Comparison of ENCODE assay signal across 21 cellular contexts in the genomic region with DNA sequence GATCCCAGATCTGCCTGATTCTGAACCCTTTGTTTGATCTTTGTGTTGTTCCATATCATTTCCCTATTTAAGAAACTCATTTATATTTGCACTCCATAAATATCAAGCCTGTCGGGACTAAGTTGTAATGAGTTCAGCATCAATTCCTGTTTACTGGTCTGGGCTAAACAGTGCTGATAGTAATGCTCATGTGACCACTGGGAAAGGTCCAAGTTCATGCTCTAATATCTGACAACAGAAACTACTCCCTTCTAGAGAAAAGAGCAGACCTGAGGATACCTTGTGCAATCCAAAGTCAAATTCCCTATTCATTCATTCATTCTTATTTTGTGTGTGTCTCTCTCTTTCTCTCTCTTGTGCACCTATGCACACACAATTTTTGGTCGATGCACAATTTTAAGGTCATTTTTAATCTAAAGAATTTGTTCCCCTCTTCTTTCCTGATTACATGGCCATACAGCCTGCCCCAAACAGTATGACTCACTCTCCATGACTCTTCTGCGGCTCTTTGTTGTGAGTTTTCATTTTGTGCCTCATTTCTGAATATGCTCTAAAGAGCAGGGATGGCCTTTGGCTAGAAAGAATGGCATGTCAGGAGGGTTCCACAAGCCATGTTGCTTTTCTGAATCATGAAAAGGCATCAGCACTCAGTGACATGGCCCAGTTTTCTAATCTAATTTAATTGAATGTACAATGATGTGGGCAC.
A peak's percentile ranks its signal among the peaks of the same experiment; 100 is the strongest.
DNase-seq lines count a peak whose midpoint lies in the region; ATAC-seq, FAIRE-seq and TF ChIP-seq lines count a peak whose summit lies in the region.
"Had no signal": no experiment of that assay in that cellular context is flagged by ENCODE, and none has a peak within 500 bp of the region (broad histone marks: within the 10 kb centered on the region; RNA-seq: fewer than 3 reads in every experiment).

No MANE protein-coding gene starts in this region.

- H3K27ac ChIP-seq in endothelial cell of umbilical vein (ENCODE audit: insufficient read depth, low read depth, low read length) (no peak overlapping the region), mesendoderm (ENCODE audit: low read depth, low read length) (no peak overlapping the region)
- H3K27ac ChIP-seq: gastroesophageal sphincter, left lung, thyroid gland had no signal

- no peaks in the 10 kb centered on the region for H3K79me1 ChIP-seq in mesendoderm (ENCODE audit: low read length)

- H3K23ac ChIP-seq in mesendoderm (ENCODE audit: low read length): no peak overlapping the region

- H2AFZ ChIP-seq in endothelial cell of umbilical vein (ENCODE audit: low read depth, low read length): no peak overlapping the region

- CTCF ChIA-PET in endothelial cell of umbilical vein (lab: Charles Lee): no interaction called here

- no peak overlapping the region for H2AK5ac ChIP-seq in mesendoderm (ENCODE audit: low read length)

- H3K9ac ChIP-seq in endothelial cell of umbilical vein (replicated peaks; ENCODE audit: extremely low read depth, insufficient read depth, low read length): no peak overlapping the region
- no peak overlapping the region for H3K9ac ChIP-seq in mesendoderm (ENCODE audit: low read length)

- H3K4me1 ChIP-seq in endothelial cell of umbilical vein (ENCODE audit: control insufficient read depth, extremely low read depth, insufficient read depth, low read length) (peaks cover 6% of the 10 kb centered on the region), mesendoderm (ENCODE audit: control insufficient read depth, low read depth, low read length) (no peaks in the 10 kb centered on the region)
- H3K4me1 ChIP-seq: gastroesophageal sphincter, left lung, thyroid gland had no signal

- H3K56ac ChIP-seq in mesendoderm (ENCODE audit: low read length): no peak overlapping the region

- peak overlapping the region; percentile 17 for H3K4me2 ChIP-seq in endothelial cell of umbilical vein (ENCODE audit: insufficient read depth, low read length)
- H3K4me2 ChIP-seq in mesendoderm (ENCODE audit: low read length): no peak overlapping the region

- FAIRE-seq in endothelial cell of umbilical vein (lab: Jason Lieb, UNC): peak; percentile 60

- TF ChIP-seq CTCF in endothelial cell of umbilical vein (IDR thresholded peaks at IDR 0.05; ENCODE audit: extremely low read depth in 1 of 2, insufficient read depth in 1 of 2, low read depth in 1 of 2, low read length in 2 of 2): no peak
- TF ChIP-seq CTCF in omental fat pad (IDR thresholded peaks at IDR 0.05): no peak

- H4K8ac ChIP-seq in mesendoderm (ENCODE audit: low read depth, low read length): no peak overlapping the region

- no peaks in the 10 kb centered on the region for H3K9me3 ChIP-seq in endothelial cell of umbilical vein (replicated peaks; ENCODE audit: control insufficient read depth, insufficient read depth, low read length)
- H3K9me3 ChIP-seq: gastroesophageal sphincter, left lung, thyroid gland had no signal

- no peaks in the 10 kb centered on the region for H3K9me1 ChIP-seq in endothelial cell of umbilical vein (replicated peaks; ENCODE audit: control insufficient read depth, extremely low read depth, insufficient read depth, low read length)

- H3K36me3 ChIP-seq in endothelial cell of umbilical vein (ENCODE audit: control insufficient read depth in 2 of 2, extremely low read depth in 1 of 2, insufficient read depth in 2 of 2, low read length in 2 of 2): no peaks in the 10 kb centered on the region
- no peaks in the 10 kb centered on the region for H3K36me3 ChIP-seq in mesendoderm (ENCODE audit: control insufficient read depth, insufficient read depth, low read length)
- H3K36me3 ChIP-seq: gastroesophageal sphincter, left lung, thyroid gland had no signal

- no peak overlapping the region for H2BK5ac ChIP-seq in mesendoderm (ENCODE audit: low read length)

- no peak overlapping the region for H3K4me3 ChIP-seq in endothelial cell of umbilical vein (replicated peaks in 1 of 3; ENCODE audit: insufficient read depth in 1 of 3, low read depth in 1 of 3, low read length in 3 of 3)
- no peak overlapping the region for H3K4me3 ChIP-seq in mesendoderm (ENCODE audit: low read length)
- H3K4me3 ChIP-seq: gastroesophageal sphincter, left lung, thyroid gland had no signal

- no peak overlapping the region for H3K18ac ChIP-seq in mesendoderm (ENCODE audit: low read length)

- no peak overlapping the region for H2BK120ac ChIP-seq in mesendoderm (ENCODE audit: low read depth, low read length)

- in situ Hi-C loops in SK-MEL-5 (cut with HindIII; ENCODE audit: low pct_unique_long_range_greater_than_20kb, low sequenced_read_pairs): no loop called here

- intact Hi-C loops in endothelial cell of umbilical vein (cut with micrococcal nuclease): no loop called here

- TF ChIP-seq POLR2A in endothelial cell of umbilical vein (IDR thresholded peaks at IDR 0.05; ENCODE audit: low read depth, low read length): no peak

- DNase-seq in EL: peak; percentile 39
- peak; percentile 45 for DNase-seq in SK-MEL-5 (ENCODE audit: low read depth, low spot score)
- peak; percentile 8 for DNase-seq in endothelial cell of umbilical vein (ENCODE audit: low read depth, low spot score)
- DNase-seq in mesendoderm: peak; percentile 2
- no peak for DNase-seq in activated CD4-positive, alpha-beta T cell treated with anti-CD3 and anti-CD28 coated beads for 48 hours
- no peak for DNase-seq in omental fat pad (ENCODE audit: low spot score)
- DNase-seq: activated naive CD8-positive, alpha-beta T cell treated with anti-CD3 and anti-CD28 coated beads for 36 hours; DMS53; GOT3; left lung; NCI-H2081; NCI-H510A; nucleus accumbens; stimulated activated naive CD4-positive, alpha-beta T cell; T-helper 17 cell; thyroid gland had no signal

- no CpG with 5 or more reads among the region's 3 CpGs for WGBS in mesendoderm (ENCODE audit: extremely low coverage, insufficient coverage, low lambda C conversion rate)

- ATAC-seq in GM19035 (IDR thresholded peaks at IDR 0.05; ENCODE audit: unreplicated experiment): no peak
- no peak for ATAC-seq in HG03520 (IDR thresholded peaks at IDR 0.05; ENCODE audit: unreplicated experiment)
- no peak for ATAC-seq in omental fat pad (ENCODE audit: low FRiP score)
- ATAC-seq: gastroesophageal sphincter, left lung, Right ventricle myocardium inferior, T-helper 17 cell, WTC11 had no signal

- H3K4ac ChIP-seq in mesendoderm (ENCODE audit: low read depth, low read length): no peak overlapping the region

- no peaks in the 10 kb centered on the region for H3K27me3 ChIP-seq in endothelial cell of umbilical vein (ENCODE audit: control insufficient read depth in 2 of 2, insufficient read depth in 2 of 2, low read length in 2 of 2)
- no peaks in the 10 kb centered on the region for H3K27me3 ChIP-seq in mesendoderm (ENCODE audit: insufficient read depth, low read length, poor library complexity)
- H3K27me3 ChIP-seq: gastroesophageal sphincter, left lung, thyroid gland had no signal

- H4K20me1 ChIP-seq in endothelial cell of umbilical vein (replicated peaks; ENCODE audit: control insufficient read depth, extremely low read depth, insufficient read depth, low read length): no peaks in the 10 kb centered on the region

- no peak overlapping the region for H2BK15ac ChIP-seq in mesendoderm (replicated peaks; ENCODE audit: low read depth)

- H3K79me2 ChIP-seq in endothelial cell of umbilical vein (ENCODE audit: control insufficient read depth, insufficient read depth, low read length) (no peaks in the 10 kb centered on the region), mesendoderm (ENCODE audit: control insufficient read depth, insufficient read depth, low read length) (no peaks in the 10 kb centered on the region)

- no peak overlapping the region for H4K5ac ChIP-seq in mesendoderm (ENCODE audit: low read length)

- no TSS peak for BruUV-seq in endothelial cell of umbilical vein (replicated peaks; lab: Mats Ljungman, UMichigan)

- POLR2A ChIA-PET in endothelial cell of umbilical vein (lab: Charles Lee): no interaction called here

- dilution Hi-C loops in endothelial cell of umbilical vein (cut with MboI; ENCODE audit: extremely low pct_ligation_motif_present, low sequenced_read_pairs): no loop called here

TF ChIP-seq in endothelial cell of umbilical vein, 7 proteins besides CTCF, POLR2A, EP300 and RAD21:
- TF ChIP-seq POLR2AphosphoS5 (IDR thresholded peaks at IDR 0.05; ENCODE audit: insufficient read depth, low read depth, low read length) (no peak), MYC (IDR thresholded peaks at IDR 0.05; ENCODE audit: low read depth, low read length) (no peak), GATA2 (IDR thresholded peaks at IDR 0.05; ENCODE audit: insufficient read depth, insufficient read length, low read depth, low read length) (no peak), EZH2 (IDR thresholded peaks at IDR 0.05; ENCODE audit: borderline replicate concordance, low read depth, low read length, severe bottlenecking) (no peak), JUN (IDR thresholded peaks at IDR 0.05; ENCODE audit: borderline replicate concordance, insufficient read depth, insufficient read length, low read depth) (peak; percentile 20), FOS (IDR thresholded peaks at IDR 0.05; ENCODE audit: borderline replicate concordance, insufficient read depth, low read length) (peak; percentile 26)
- TF ChIP-seq, protein P1, sequence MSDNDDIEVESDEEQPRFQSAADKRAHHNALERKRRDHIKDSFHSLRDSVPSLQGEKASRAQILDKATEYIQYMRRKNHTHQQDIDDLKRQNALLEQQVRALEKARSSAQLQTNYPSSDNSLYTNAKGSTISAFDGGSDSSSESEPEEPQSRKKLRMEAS (IDR thresholded peaks at IDR 0.05; ENCODE audit: insufficient read depth, insufficient read length): no peak

Comparison
In these comparisons a context has a peak if more than half of its experiments do, and no peak if none do; other contexts are left out.
1. DNase-seq: peak in EL (single experiment), SK-MEL-5 (single experiment), endothelial cell of umbilical vein (single experiment) and mesendoderm (single experiment); none in activated CD4-positive, alpha-beta T cell treated with anti-CD3 and anti-CD28 coated beads for 48 hours (single experiment) and omental fat pad (single experiment).